In the genomic region with DNA sequence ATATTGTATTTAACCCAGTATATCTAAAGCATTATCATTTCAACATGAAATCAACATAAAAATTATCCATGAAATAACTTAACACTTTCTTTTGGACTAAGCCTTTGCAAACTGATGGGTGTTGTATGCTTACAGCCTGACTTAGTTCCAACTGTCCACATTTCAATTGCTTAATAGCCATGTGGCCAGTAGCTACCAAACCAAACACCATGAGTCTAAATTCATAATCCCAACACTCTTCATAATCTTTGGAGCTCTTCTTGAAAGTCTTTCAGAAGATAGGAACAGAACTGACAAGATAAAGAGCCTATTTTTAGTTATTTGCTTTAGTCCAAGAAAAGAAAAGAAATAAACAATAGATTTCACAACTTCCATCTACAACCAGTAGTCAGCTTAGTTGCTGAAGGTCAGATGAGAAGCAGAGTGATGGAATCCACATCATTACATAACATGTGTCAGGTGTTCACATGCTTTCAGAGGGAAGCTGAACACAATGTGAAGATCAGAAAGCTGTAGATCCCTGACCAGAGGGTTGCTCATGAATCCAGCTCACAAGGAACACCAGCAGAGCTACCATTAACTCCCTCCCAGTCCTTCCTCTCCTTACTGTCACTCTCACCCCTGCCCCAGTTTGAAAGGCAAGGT, we compare ENCODE assay signal across 1 cellular context.
TF ChIP-seq lines count a peak whose summit lies in the region.

No MANE protein-coding gene starts in this region.

TF ChIP-seq in K562, 482 proteins besides CTCF, POLR2A, EP300 and RAD21 (continued from another document and continues in another):
- TF ChIP-seq ZBTB40 (IDR thresholded peaks at IDR 0.05) (no peak), ZBTB40 (CRISPR knock-in tag; IDR thresholded peaks at IDR 0.05) (no peak), RBBP5 (IDR thresholded peaks at IDR 0.05; ENCODE audit: borderline replicate concordance, insufficient read depth, low read length, poor library complexity, severe bottlenecking) (no peak), MEF2D (tag; conservative IDR thresholded peaks at IDR 0.05; ENCODE audit: low read depth) (peak; percentile 54), SOX6 (IDR thresholded peaks at IDR 0.05) (peak; percentile 50), POLR3G (IDR thresholded peaks at IDR 0.05; ENCODE audit: extremely low read depth, insufficient read length, insufficient replicate concordance) (no peak), USF1 (CRISPR knock-in tag; IDR thresholded peaks at IDR 0.05) (no peak), BHLHE40 (IDR thresholded peaks at IDR 0.05; ENCODE audit: low read length) (no peak), CHD7 (IDR thresholded peaks at IDR 0.05; ENCODE audit: low read depth, low read length) (no peak), POLR2G (IDR thresholded peaks at IDR 0.05; ENCODE audit: low read depth, low read length) (no peak)
